1 cellular context compared by ENCODE assay signal in genomic region chr20:51341581-51341980, GRCh38.
TF ChIP-seq lines count a peak whose summit lies in the region.

No MANE protein-coding gene starts in this region.

TF ChIP-seq in IMR-90, 13 proteins besides CTCF, POLR2A, EP300 and RAD21 (continued from another document):
- TF ChIP-seq MAZ (IDR thresholded peaks at IDR 0.05; ENCODE audit: borderline replicate concordance, low read depth, low read length) = peak; percentile 43; the same call in 1 of the 2 replicates
- TF ChIP-seq USF2 (IDR thresholded peaks at IDR 0.05; ENCODE audit: low read depth, low read length) = no peak
